ENCODE assay signal across 19 cellular contexts in genomic region chr7:52639126-52639525, GRCh38.
"Had no signal": no experiment of that assay in that cellular context is flagged by ENCODE, and none has a peak within 500 bp of the region (broad histone marks: within the 10 kb centered on the region; RNA-seq: fewer than 3 reads in every experiment).

No MANE protein-coding gene starts in this region.

- H3K4me3 ChIP-seq: colonic mucosa, lower lobe of right lung, right lobe of liver, stomach, vagina had no signal

- DNase-seq: activated CD4-positive, alpha-beta T cell treated with anti-CD3 and anti-CD28 coated beads for 48 hours; activated CD4-positive, CD25-positive, alpha-beta regulatory T cell; activated CD8-positive, alpha-beta T cell treated with anti-CD3 and anti-CD28 coated beads for 36 hours; activated naive CD4-positive, alpha-beta T cell treated with Interleukin-2 at 50 U/mL for 16 hours; activated naive CD8-positive, alpha-beta T cell treated with anti-CD3 and anti-CD28 coated beads, Interleukin-2, amount 10 ng/mL, durations not matched to agents 7 days and 5 days; activated T-cell treated with anti-CD3 and anti-CD28 coated beads, Interleukin-2, amount 50 U/mL, for 24 hours; amygdala; colonic mucosa; head of caudate nucleus; left colon; lower lobe of right lung; natural killer cell; right lobe of liver; small intestine; stimulated activated CD4-positive, alpha-beta T cell treated with anti-CD3 and anti-CD28 coated beads, Interleukin-4, amount 100 ng/mL, for 1 hour; stomach had no signal

- H3K27ac ChIP-seq: colonic mucosa, lower lobe of right lung, parathyroid adenoma, right lobe of liver, stomach, vagina had no signal

- H3K79me2 ChIP-seq: parathyroid adenoma had no signal

- ATAC-seq: activated CD8-positive, alpha-beta T cell treated with anti-CD3 and anti-CD28 coated beads for 36 hours; left colon; lower lobe of right lung; natural killer cell; right lobe of liver; stimulated activated effector memory CD8-positive, alpha-beta T cell treated with anti-CD3 and anti-CD28 coated beads, Interleukin-12 subunit alpha, Interleukin-12 subunit beta, amount 100 ng/mL, for 72 hours had no signal

- H3K9me3 ChIP-seq: colonic mucosa, lower lobe of right lung, right lobe of liver, stomach, vagina had no signal

- H3K27me3 ChIP-seq: colonic mucosa, right lobe of liver, stomach, vagina had no signal

- H3K4me1 ChIP-seq: colonic mucosa, lower lobe of right lung, parathyroid adenoma, right lobe of liver, stomach, vagina had no signal

- H3K9ac ChIP-seq: parathyroid adenoma had no signal

- H2AFZ ChIP-seq: parathyroid adenoma had no signal

- H3K36me3 ChIP-seq: colonic mucosa, lower lobe of right lung, right lobe of liver, stomach, vagina had no signal
